In genomic region chr10:60549686-60550085, GRCh38 we compare ENCODE assay signal across 9 cellular contexts.
DNase-seq lines count a peak whose midpoint lies in the region; ATAC-seq and TF ChIP-seq lines count a peak whose summit lies in the region.
"Had no signal": no experiment of that assay in that cellular context is flagged by ENCODE, and none has a peak within 500 bp of the region (broad histone marks: within the 10 kb centered on the region; RNA-seq: fewer than 3 reads in every experiment).

No MANE protein-coding gene starts in this region.

- H3K27ac ChIP-seq in HCT116 (ENCODE audit: low read depth, low read length), result no peak overlapping the region
- H3K27ac ChIP-seq in RWPE2 (ENCODE audit: poor library complexity, severe bottlenecking), result no peak overlapping the region

- no peak overlapping the region for H3K4me3 Mint-ChIP-seq in Calu3 (ENCODE audit: low read depth, unreplicated experiment)
- H3K4me3 Mint-ChIP-seq in effector memory CD8-positive, alpha-beta T cell, result no peak overlapping the region

- H3K27me3 ChIP-seq in HCT116 (ENCODE audit: insufficient read depth, low read length) (no peaks in the 10 kb centered on the region), RWPE2 (ENCODE audit: insufficient read depth, poor library complexity, severe bottlenecking) (no peaks in the 10 kb centered on the region)

- intact Hi-C loops in Calu3 (cut with micrococcal nuclease; ENCODE audit: unreplicated experiment), result loop anchor here (1.0 to 2.0 kb wide), 3 partner anchors 98 to 219 kb away; no protein-coding TSS in a partner anchor
- intact Hi-C loops in HCT116 (cut with micrococcal nuclease), result loop anchor here (1.0 to 10.0 kb wide), 2 partner anchors 98 to 215 kb away; no protein-coding TSS in a partner anchor

- H2AFZ ChIP-seq in HCT116 (ENCODE audit: low read depth, low read length, poor library complexity, severe bottlenecking), result no peak overlapping the region

- CTCF ChIA-PET in Calu3 (lab: Charles Lee) (interaction anchor here (0.6 kb wide), 2 partner anchors 40 to 396 kb away, joined by 3 read pairs; no protein-coding TSS in a partner anchor), HCT116 (lab: Charles Lee) (interaction anchor here (1.0 kb wide), 1 partner anchor 11 kb away, joined by 3 read pairs; no protein-coding TSS in a partner anchor)

- in situ Hi-C loops in GM13976 (cut with MboI; ENCODE audit: low sequenced_read_pairs, unreplicated experiment), result no loop called here

- no peaks in the 10 kb centered on the region for H3K9me3 Mint-ChIP-seq in Calu3 (ENCODE audit: low read depth, unreplicated experiment)
- no peaks in the 10 kb centered on the region for H3K9me3 Mint-ChIP-seq in effector memory CD8-positive, alpha-beta T cell

- peak; percentile 74 for TF ChIP-seq RAD21 in HCT116 (IDR thresholded peaks at IDR 0.05; ENCODE audit: low read depth)

- no peaks in the 10 kb centered on the region for H3K4me1 Mint-ChIP-seq in Calu3 (ENCODE audit: low read depth, unreplicated experiment)
- H3K4me1 Mint-ChIP-seq in effector memory CD8-positive, alpha-beta T cell (ENCODE audit: low read depth in 2 of 2), result no peaks in the 10 kb centered on the region

- H3K36me3 ChIP-seq in HCT116 (ENCODE audit: control insufficient read depth in 1 of 2, insufficient read depth in 2 of 2, low read length in 2 of 2), result no peaks in the 10 kb centered on the region
- H3K36me3 ChIP-seq in RWPE2 (ENCODE audit: low read depth), result no peaks in the 10 kb centered on the region

- TF ChIP-seq POLR2A in HCT116 (IDR thresholded peaks at IDR 0.05; ENCODE audit: borderline replicate concordance, extremely low read depth, insufficient read depth, insufficient read length), result no peak

- POLR2A ChIA-PET in HCT116 (lab: Charles Lee), result no interaction called here

- H3K9me3 ChIP-seq in HCT116 (ENCODE audit: control insufficient read depth in 1 of 2, insufficient read depth in 1 of 2, low read depth in 1 of 2, low read length in 2 of 2), result no peaks in the 10 kb centered on the region
- peaks cover 1% of the 10 kb centered on the region for H3K9me3 ChIP-seq in RWPE2 (ENCODE audit: severe bottlenecking)

- no peak overlapping the region for H3K4me3 ChIP-seq in HCT116 (replicated peaks in 1 of 2; ENCODE audit: low read depth in 1 of 2, low read length in 2 of 2)
- no peak overlapping the region for H3K4me3 ChIP-seq in RWPE2 (ENCODE audit: severe bottlenecking)

- no peaks in the 10 kb centered on the region for H3K36me3 Mint-ChIP-seq in Calu3 (ENCODE audit: insufficient read depth, unreplicated experiment)
- H3K36me3 Mint-ChIP-seq in effector memory CD8-positive, alpha-beta T cell (ENCODE audit: insufficient read depth), result peaks cover 3% of the 10 kb centered on the region

- ATAC-seq in HCT116 (peak; percentile 89), RWPE2 (ENCODE audit: low read depth) (peak; percentile 82)
- no peak for ATAC-seq in effector memory CD8-positive, alpha-beta T cell (replicated peaks)

- RAD21 ChIA-PET in HCT116 (lab: Charles Lee; ENCODE audit: low non-redundant PET in 1 of 2, low total read pairs in 2 of 2, uncharacterized antibody in 2 of 2, unreplicated experiment in 2 of 2), result no interaction called here

- BruUV-seq in Calu3 (replicated peaks; lab: Mats Ljungman, UMichigan) (no TSS peak), HCT116 (replicated peaks; lab: Mats Ljungman, UMichigan) (no TSS peak)

- H4K20me1 ChIP-seq in HCT116 (ENCODE audit: insufficient read depth), result no peaks in the 10 kb centered on the region

- peak; percentile 5 for DNase-seq in Calu3
- peak; percentile 28 for DNase-seq in HCT116 (ENCODE audit: low read depth, low spot score)
- DNase-seq in RWPE2 (ENCODE audit: low spot score), result no peak
- peak; percentile 70 for DNase-seq in kidney tubule cell (ENCODE audit: low spot score)
- no peak for DNase-seq in GM13976 (ENCODE audit: low spot score)
- DNase-seq in nucleus accumbens (lab: John Stamatoyannopoulos, UW), result no peak
- no peak for DNase-seq in effector memory CD8-positive, alpha-beta T cell
- no peak for DNase-seq in pons (ENCODE audit: low spot score)
- DNase-seq: activated CD4-positive, CD25-positive, alpha-beta regulatory T cell had no signal

- no peaks in the 10 kb centered on the region for H3K9me2 ChIP-seq in HCT116 (ENCODE audit: insufficient read depth)

- no peak overlapping the region for H3K4me2 ChIP-seq in HCT116 (ENCODE audit: low read length)

- TF ChIP-seq CTCF in Calu3 (IDR thresholded peaks at IDR 0.05; ENCODE audit: unreplicated experiment) (peak; percentile 62), HCT116 (IDR thresholded peaks at IDR 0.05 in 2 of 3, conservative IDR thresholded peaks at IDR 0.05 in 1 of 3; ENCODE audit: borderline replicate concordance in 1 of 3, insufficient read depth in 1 of 3, low read depth in 2 of 3, low read length in 2 of 3) (peak; percentile 52 to 63 (median 62); a peak in 5 of 6 replicates), RWPE2 (IDR thresholded peaks at IDR 0.05; ENCODE audit: poor library complexity, severe bottlenecking) (peak; percentile 78), GM13976 (IDR thresholded peaks at IDR 0.05; ENCODE audit: borderline replicate concordance, control extremely low read depth, extremely low read depth, insufficient read depth, missing control alignments) (no peak)

- no peaks in the 10 kb centered on the region for H3K27me3 Mint-ChIP-seq in Calu3 (ENCODE audit: unreplicated experiment)
- no peaks in the 10 kb centered on the region for H3K27me3 Mint-ChIP-seq in effector memory CD8-positive, alpha-beta T cell

- H3K9ac ChIP-seq in HCT116 (ENCODE audit: low read length), result no peak overlapping the region

- H3K4me1 ChIP-seq in HCT116 (ENCODE audit: control insufficient read depth in 1 of 2, insufficient read depth in 2 of 2, low read length in 2 of 2), result no peaks in the 10 kb centered on the region
- H3K4me1 ChIP-seq in RWPE2 (ENCODE audit: insufficient read depth, poor library complexity, severe bottlenecking), result no peaks in the 10 kb centered on the region

- no peak overlapping the region for H3K27ac Mint-ChIP-seq in Calu3 (ENCODE audit: unreplicated experiment)
- no peak overlapping the region for H3K27ac Mint-ChIP-seq in effector memory CD8-positive, alpha-beta T cell

- no peaks in the 10 kb centered on the region for H3K79me2 ChIP-seq in HCT116 (ENCODE audit: insufficient read depth, low read length)

TF ChIP-seq in HCT116, 20 proteins besides CTCF, POLR2A, EP300 and RAD21:
- TF ChIP-seq CBX3 (IDR thresholded peaks at IDR 0.05; ENCODE audit: low read depth) (no peak), CEBPB (IDR thresholded peaks at IDR 0.05; ENCODE audit: low read depth) (no peak), MAX (IDR thresholded peaks at IDR 0.05) (no peak), FOSL1 (IDR thresholded peaks at IDR 0.05; ENCODE audit: low read depth) (no peak), REST (IDR thresholded peaks at IDR 0.05; ENCODE audit: low read depth) (no peak), POLR2AphosphoS5 (IDR thresholded peaks at IDR 0.05; ENCODE audit: low read depth, low read length) (no peak)

Comparison
In these comparisons a context has a peak if more than half of its experiments do, and no peak if none do; other contexts are left out.
1. DNase-seq: peak in Calu3 (single experiment), HCT116 (single experiment) and kidney tubule cell (single experiment); none in RWPE2 (single experiment), GM13976 (single experiment), nucleus accumbens (0 of 56), effector memory CD8-positive, alpha-beta T cell (0 of 3) and pons (single experiment).